ENCODE assay signal across 4 cellular contexts in the genomic region with DNA sequence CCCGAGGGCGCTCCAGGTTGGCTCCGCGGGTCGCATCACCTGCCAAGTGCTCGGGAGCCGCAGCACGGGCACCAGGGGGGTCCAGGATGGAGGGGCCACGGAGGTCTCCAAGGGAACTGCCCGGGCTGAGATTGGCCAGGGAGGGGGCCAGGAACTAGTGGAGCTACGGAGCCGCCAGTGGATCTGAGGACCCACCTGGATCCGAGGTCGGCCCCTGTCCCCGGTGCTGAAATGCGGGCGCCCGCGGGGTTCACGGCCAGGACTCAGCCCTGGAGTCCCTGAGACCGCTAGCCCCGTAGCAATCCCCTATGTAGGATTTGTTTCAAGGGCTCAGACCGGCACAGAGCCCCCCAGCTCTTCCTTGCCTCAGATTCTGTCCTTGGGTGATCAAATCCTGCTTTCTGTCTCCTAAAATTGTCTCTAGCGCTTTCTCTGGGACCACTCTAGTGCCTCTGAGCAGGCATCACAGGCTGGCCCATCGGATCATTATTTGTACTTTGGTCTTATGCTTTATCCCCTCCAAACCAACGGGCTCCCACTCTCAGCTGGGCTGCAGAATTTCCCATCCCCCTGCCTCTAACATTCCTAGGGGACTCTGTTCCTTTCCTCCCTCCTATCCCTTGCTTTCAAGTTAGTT.
TF ChIP-seq lines count a peak whose summit lies in the region.

No MANE protein-coding gene starts in this region.

TF ChIP-seq in SK-N-SH, 30 proteins besides CTCF, POLR2A, EP300 and RAD21:
- TF ChIP-seq, protein P1, sequence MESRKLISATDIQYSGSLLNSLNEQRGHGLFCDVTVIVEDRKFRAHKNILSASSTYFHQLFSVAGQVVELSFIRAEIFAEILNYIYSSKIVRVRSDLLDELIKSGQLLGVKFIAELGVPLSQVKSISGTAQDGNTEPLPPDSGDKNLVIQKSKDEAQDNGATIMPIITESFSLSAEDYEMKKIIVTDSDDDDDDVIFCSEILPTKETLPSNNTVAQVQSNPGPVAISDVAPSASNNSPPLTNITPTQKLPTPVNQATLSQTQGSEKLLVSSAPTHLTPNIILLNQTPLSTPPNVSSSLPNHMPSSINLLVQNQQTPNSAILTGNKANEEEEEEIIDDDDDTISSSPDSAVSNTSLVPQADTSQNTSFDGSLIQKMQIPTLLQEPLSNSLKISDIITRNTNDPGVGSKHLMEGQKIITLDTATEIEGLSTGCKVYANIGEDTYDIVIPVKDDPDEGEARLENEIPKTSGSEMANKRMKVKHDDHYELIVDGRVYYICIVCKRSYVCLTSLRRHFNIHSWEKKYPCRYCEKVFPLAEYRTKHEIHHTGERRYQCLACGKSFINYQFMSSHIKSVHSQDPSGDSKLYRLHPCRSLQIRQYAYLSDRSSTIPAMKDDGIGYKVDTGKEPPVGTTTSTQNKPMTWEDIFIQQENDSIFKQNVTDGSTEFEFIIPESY (IDR thresholded peaks at IDR 0.05; ENCODE audit: borderline replicate concordance, low read depth): no peak
- TF ChIP-seq, protein P2, sequence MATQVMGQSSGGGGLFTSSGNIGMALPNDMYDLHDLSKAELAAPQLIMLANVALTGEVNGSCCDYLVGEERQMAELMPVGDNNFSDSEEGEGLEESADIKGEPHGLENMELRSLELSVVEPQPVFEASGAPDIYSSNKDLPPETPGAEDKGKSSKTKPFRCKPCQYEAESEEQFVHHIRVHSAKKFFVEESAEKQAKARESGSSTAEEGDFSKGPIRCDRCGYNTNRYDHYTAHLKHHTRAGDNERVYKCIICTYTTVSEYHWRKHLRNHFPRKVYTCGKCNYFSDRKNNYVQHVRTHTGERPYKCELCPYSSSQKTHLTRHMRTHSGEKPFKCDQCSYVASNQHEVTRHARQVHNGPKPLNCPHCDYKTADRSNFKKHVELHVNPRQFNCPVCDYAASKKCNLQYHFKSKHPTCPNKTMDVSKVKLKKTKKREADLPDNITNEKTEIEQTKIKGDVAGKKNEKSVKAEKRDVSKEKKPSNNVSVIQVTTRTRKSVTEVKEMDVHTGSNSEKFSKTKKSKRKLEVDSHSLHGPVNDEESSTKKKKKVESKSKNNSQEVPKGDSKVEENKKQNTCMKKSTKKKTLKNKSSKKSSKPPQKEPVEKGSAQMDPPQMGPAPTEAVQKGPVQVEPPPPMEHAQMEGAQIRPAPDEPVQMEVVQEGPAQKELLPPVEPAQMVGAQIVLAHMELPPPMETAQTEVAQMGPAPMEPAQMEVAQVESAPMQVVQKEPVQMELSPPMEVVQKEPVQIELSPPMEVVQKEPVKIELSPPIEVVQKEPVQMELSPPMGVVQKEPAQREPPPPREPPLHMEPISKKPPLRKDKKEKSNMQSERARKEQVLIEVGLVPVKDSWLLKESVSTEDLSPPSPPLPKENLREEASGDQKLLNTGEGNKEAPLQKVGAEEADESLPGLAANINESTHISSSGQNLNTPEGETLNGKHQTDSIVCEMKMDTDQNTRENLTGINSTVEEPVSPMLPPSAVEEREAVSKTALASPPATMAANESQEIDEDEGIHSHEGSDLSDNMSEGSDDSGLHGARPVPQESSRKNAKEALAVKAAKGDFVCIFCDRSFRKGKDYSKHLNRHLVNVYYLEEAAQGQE (IDR thresholded peaks at IDR 0.05; ENCODE audit: low read depth, low read length): peak; percentile 88

TF ChIP-seq in SK-N-SH treated with all-trans-retinoic acid at 6 μM for 48 hours, 23 proteins besides CTCF, POLR2A, EP300 and RAD21 (continues in another document):
- no peak for TF ChIP-seq PPARA (CRISPR knock-in tag; IDR thresholded peaks at IDR 0.05; ENCODE audit: borderline replicate concordance)
- TF ChIP-seq ZFP30 (CRISPR knock-in tag; IDR thresholded peaks at IDR 0.05): no peak
- TF ChIP-seq, protein P3, sequence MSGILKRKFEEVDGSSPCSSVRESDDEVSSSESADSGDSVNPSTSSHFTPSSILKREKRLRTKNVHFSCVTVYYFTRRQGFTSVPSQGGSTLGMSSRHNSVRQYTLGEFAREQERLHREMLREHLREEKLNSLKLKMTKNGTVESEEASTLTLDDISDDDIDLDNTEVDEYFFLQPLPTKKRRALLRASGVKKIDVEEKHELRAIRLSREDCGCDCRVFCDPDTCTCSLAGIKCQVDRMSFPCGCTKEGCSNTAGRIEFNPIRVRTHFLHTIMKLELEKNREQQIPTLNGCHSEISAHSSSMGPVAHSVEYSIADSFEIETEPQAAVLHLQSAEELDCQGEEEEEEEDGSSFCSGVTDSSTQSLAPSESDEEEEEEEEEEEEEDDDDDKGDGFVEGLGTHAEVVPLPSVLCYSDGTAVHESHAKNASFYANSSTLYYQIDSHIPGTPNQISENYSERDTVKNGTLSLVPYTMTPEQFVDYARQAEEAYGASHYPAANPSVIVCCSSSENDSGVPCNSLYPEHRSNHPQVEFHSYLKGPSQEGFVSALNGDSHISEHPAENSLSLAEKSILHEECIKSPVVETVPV (CRISPR knock-in tag; IDR thresholded peaks at IDR 0.05): no peak
- TF ChIP-seq ZNF8 (CRISPR knock-in tag; IDR thresholded peaks at IDR 0.05): no peak
- TF ChIP-seq, protein P4, sequence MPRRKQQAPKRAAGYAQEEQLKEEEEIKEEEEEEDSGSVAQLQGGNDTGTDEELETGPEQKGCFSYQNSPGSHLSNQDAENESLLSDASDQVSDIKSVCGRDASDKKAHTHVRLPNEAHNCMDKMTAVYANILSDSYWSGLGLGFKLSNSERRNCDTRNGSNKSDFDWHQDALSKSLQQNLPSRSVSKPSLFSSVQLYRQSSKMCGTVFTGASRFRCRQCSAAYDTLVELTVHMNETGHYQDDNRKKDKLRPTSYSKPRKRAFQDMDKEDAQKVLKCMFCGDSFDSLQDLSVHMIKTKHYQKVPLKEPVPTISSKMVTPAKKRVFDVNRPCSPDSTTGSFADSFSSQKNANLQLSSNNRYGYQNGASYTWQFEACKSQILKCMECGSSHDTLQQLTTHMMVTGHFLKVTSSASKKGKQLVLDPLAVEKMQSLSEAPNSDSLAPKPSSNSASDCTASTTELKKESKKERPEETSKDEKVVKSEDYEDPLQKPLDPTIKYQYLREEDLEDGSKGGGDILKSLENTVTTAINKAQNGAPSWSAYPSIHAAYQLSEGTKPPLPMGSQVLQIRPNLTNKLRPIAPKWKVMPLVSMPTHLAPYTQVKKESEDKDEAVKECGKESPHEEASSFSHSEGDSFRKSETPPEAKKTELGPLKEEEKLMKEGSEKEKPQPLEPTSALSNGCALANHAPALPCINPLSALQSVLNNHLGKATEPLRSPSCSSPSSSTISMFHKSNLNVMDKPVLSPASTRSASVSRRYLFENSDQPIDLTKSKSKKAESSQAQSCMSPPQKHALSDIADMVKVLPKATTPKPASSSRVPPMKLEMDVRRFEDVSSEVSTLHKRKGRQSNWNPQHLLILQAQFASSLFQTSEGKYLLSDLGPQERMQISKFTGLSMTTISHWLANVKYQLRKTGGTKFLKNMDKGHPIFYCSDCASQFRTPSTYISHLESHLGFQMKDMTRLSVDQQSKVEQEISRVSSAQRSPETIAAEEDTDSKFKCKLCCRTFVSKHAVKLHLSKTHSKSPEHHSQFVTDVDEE (CRISPR knock-in tag; IDR thresholded peaks at IDR 0.05): no peak
- TF ChIP-seq ISL1 (CRISPR knock-in tag; IDR thresholded peaks at IDR 0.05): no peak
- TF ChIP-seq ZNF70 (CRISPR knock-in tag; IDR thresholded peaks at IDR 0.05): no peak
- no peak for TF ChIP-seq GLIS3 (CRISPR knock-in tag; IDR thresholded peaks at IDR 0.05)

TF ChIP-seq in IMR-90, 13 proteins besides CTCF, POLR2A, EP300 and RAD21:
- no peak for TF ChIP-seq NFE2L2 (IDR thresholded peaks at IDR 0.05; ENCODE audit: low read depth, low read length)
- no peak for TF ChIP-seq MAZ (IDR thresholded peaks at IDR 0.05; ENCODE audit: borderline replicate concordance, low read depth, low read length)
- TF ChIP-seq, protein P5, sequence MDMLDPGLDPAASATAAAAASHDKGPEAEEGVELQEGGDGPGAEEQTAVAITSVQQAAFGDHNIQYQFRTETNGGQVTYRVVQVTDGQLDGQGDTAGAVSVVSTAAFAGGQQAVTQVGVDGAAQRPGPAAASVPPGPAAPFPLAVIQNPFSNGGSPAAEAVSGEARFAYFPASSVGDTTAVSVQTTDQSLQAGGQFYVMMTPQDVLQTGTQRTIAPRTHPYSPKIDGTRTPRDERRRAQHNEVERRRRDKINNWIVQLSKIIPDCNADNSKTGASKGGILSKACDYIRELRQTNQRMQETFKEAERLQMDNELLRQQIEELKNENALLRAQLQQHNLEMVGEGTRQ (IDR thresholded peaks at IDR 0.05; ENCODE audit: low read depth, low read length): no peak
- no peak for TF ChIP-seq MXI1 (IDR thresholded peaks at IDR 0.05; ENCODE audit: borderline replicate concordance, low read depth, low read length)
- TF ChIP-seq, protein P6, sequence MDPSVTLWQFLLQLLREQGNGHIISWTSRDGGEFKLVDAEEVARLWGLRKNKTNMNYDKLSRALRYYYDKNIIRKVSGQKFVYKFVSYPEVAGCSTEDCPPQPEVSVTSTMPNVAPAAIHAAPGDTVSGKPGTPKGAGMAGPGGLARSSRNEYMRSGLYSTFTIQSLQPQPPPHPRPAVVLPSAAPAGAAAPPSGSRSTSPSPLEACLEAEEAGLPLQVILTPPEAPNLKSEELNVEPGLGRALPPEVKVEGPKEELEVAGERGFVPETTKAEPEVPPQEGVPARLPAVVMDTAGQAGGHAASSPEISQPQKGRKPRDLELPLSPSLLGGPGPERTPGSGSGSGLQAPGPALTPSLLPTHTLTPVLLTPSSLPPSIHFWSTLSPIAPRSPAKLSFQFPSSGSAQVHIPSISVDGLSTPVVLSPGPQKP (IDR thresholded peaks at IDR 0.05; ENCODE audit: borderline replicate concordance, low read depth, low read length): no peak
- TF ChIP-seq SMC3 (IDR thresholded peaks at IDR 0.05; ENCODE audit: low read depth, low read length): no peak
- TF ChIP-seq RFX5 (IDR thresholded peaks at IDR 0.05; ENCODE audit: low read depth, low read length): no peak
- TF ChIP-seq MAFK (IDR thresholded peaks at IDR 0.05; ENCODE audit: low read depth, low read length): no peak

TF ChIP-seq in GM12878, 131 proteins besides CTCF, POLR2A, EP300 and RAD21:
- TF ChIP-seq, protein P2 (IDR thresholded peaks at IDR 0.05; ENCODE audit: low read depth, low read length): peak; percentile 77
- no peak for TF ChIP-seq RB1 (IDR thresholded peaks at IDR 0.05; ENCODE audit: borderline replicate concordance)
